34 cellular contexts compared by ENCODE assay signal in genomic region chr10:123634221-123634620, GRCh38. TPM values are rescaled to one million over a fixed set of nuclear protein-coding genes. Genes with fewer than 3 reads are reported as not detected.
"Had no signal": no experiment of that assay in that cellular context is flagged by ENCODE, and none has a peak within 500 bp of the region (broad histone marks: within the 10 kb centered on the region; RNA-seq: fewer than 3 reads in every experiment).

No MANE protein-coding gene starts in this region.

- H3K27me3 ChIP-seq: adrenal gland, body of pancreas had no signal

- H3K27ac Mint-ChIP-seq: activated B cell treated with CpG ODN at 0.5 μM for 24 hours; activated CD8-positive, alpha-beta T cell treated with anti-CD3 and anti-CD28 coated beads for 36 hours; activated naive CD4-positive, alpha-beta T cell treated with anti-CD3 and anti-CD28 coated beads, Interleukin-2, amount 50 U/mL, for 24 hours; activated naive CD8-positive, alpha-beta T cell treated with anti-CD3 and anti-CD28 coated beads for 36 hours; activated naive CD8-positive, alpha-beta T cell treated with anti-CD3 and anti-CD28 coated beads, Interleukin-2, amount 50 U/mL, for 24 hours; activated T-helper 17 cell treated with anti-CD3 and anti-CD28 coated beads, Interleukin-2, amount 50 U/mL, for 72 hours; T-helper 17 cell; T-helper 2 cell treated with Interferon-gamma antibody and Interleukin-4, amounts not matched to agents 5 μg/mL and 100 μg/mL, for 36 hours had no signal

- H3K4me1 Mint-ChIP-seq: activated B cell treated with CpG ODN at 0.5 μM for 24 hours; activated naive CD4-positive, alpha-beta T cell treated with anti-CD3 and anti-CD28 coated beads, Interleukin-2, amount 50 U/mL, for 24 hours; activated naive CD8-positive, alpha-beta T cell treated with anti-CD3 and anti-CD28 coated beads for 36 hours; activated naive CD8-positive, alpha-beta T cell treated with anti-CD3 and anti-CD28 coated beads, Interleukin-2, amount 50 U/mL, for 24 hours; activated T-helper 17 cell treated with anti-CD3 and anti-CD28 coated beads, Interleukin-2, amount 50 U/mL, for 72 hours; T-helper 17 cell had no signal

- H3K4me3 Mint-ChIP-seq: activated B cell treated with CpG ODN at 0.5 μM for 24 hours; activated CD8-positive, alpha-beta T cell treated with anti-CD3 and anti-CD28 coated beads for 36 hours; activated naive CD4-positive, alpha-beta T cell treated with anti-CD3 and anti-CD28 coated beads, Interleukin-2, amount 50 U/mL, for 24 hours; activated naive CD8-positive, alpha-beta T cell treated with anti-CD3 and anti-CD28 coated beads for 36 hours; activated naive CD8-positive, alpha-beta T cell treated with anti-CD3 and anti-CD28 coated beads, Interleukin-2, amount 50 U/mL, for 24 hours; activated T-cell treated with anti-CD3 and anti-CD28 coated beads, Interleukin-2, amount 50 U/mL, for 4 hours; activated T-helper 17 cell treated with anti-CD3 and anti-CD28 coated beads, Interleukin-2, amount 50 U/mL, for 72 hours; T-helper 17 cell; T-helper 2 cell treated with Interferon-gamma antibody and Interleukin-4, amounts not matched to agents 5 μg/mL and 100 μg/mL, for 36 hours had no signal

- DNase-seq: activated B cell treated with CpG ODN at 0.5 μM for 24 hours; activated CD4-positive, alpha-beta T cell treated with anti-CD3 and anti-CD28 coated beads for 48 hours; activated CD4-positive, alpha-beta T cell treated with anti-CD3 and anti-CD28 coated beads, Interleukin-2, amount 50 U/mL, for 1 hour; activated CD4-positive, alpha-beta T cell treated with anti-CD3 and anti-CD28 coated beads, Interleukin-2, amount 50 U/mL, for 48 hours; activated CD8-positive, alpha-beta memory T cell treated with anti-CD3 and anti-CD28 coated beads for 24 hours; activated CD8-positive, alpha-beta T cell treated with anti-CD3 and anti-CD28 coated beads for 36 hours; activated effector memory CD4-positive, alpha-beta T cell treated with Interleukin-2 at 50 U/mL for 16 hours; activated gamma-delta T cell treated with Interleukin-2 at 50 U/mL for 16 hours; activated naive CD4-positive, alpha-beta T cell treated with Interleukin-2 at 50 U/mL for 16 hours; activated naive CD8-positive, alpha-beta T cell treated with anti-CD3 and anti-CD28 coated beads for 36 hours; activated naive CD8-positive, alpha-beta T cell treated with anti-CD3 and anti-CD28 coated beads, Interleukin-2, amount 50 U/mL, for 24 hours; activated T-cell treated with anti-CD3 and anti-CD28 coated beads, Interleukin-2, amount 50 U/mL, for 4 hours; amygdala; aorta; body of pancreas; caudate nucleus; effector memory CD4-positive, alpha-beta T cell; erythroblast; esophagus squamous epithelium; foreskin melanocyte; T-helper 1 cell; T-helper 17 cell; T1000; WERI-Rb-1 had no signal

- H3K9me3 ChIP-seq: adrenal gland, esophagus squamous epithelium had no signal

- H3K36me3 Mint-ChIP-seq: activated naive CD4-positive, alpha-beta T cell treated with anti-CD3 and anti-CD28 coated beads, Interleukin-2, amount 50 U/mL, for 24 hours; activated naive CD8-positive, alpha-beta T cell treated with anti-CD3 and anti-CD28 coated beads for 36 hours had no signal

- H3K4me1 ChIP-seq: adrenal gland, body of pancreas, esophagus squamous epithelium, gastroesophageal sphincter had no signal

- H3K36me3 ChIP-seq: adrenal gland, esophagus squamous epithelium, gastroesophageal sphincter, WERI-Rb-1 had no signal

- H3K4me3 ChIP-seq: adrenal gland, body of pancreas, esophagus squamous epithelium, gastroesophageal sphincter had no signal

- H3K27ac ChIP-seq: adrenal gland, body of pancreas, esophagus squamous epithelium, gastroesophageal sphincter, WERI-Rb-1 had no signal

- H3K9me3 Mint-ChIP-seq: activated B cell treated with CpG ODN at 0.5 μM for 24 hours; activated CD8-positive, alpha-beta T cell treated with anti-CD3 and anti-CD28 coated beads for 36 hours; activated naive CD4-positive, alpha-beta T cell treated with anti-CD3 and anti-CD28 coated beads, Interleukin-2, amount 50 U/mL, for 24 hours; activated naive CD8-positive, alpha-beta T cell treated with anti-CD3 and anti-CD28 coated beads for 36 hours; activated naive CD8-positive, alpha-beta T cell treated with anti-CD3 and anti-CD28 coated beads, Interleukin-2, amount 50 U/mL, for 24 hours; activated T-cell treated with anti-CD3 and anti-CD28 coated beads, Interleukin-2, amount 50 U/mL, for 4 hours; activated T-helper 17 cell treated with anti-CD3 and anti-CD28 coated beads, Interleukin-2, amount 50 U/mL, for 72 hours; T-helper 2 cell treated with Interferon-gamma antibody and Interleukin-4, amounts not matched to agents 5 μg/mL and 100 μg/mL, for 36 hours had no signal

RNA-seq across cellular contexts. Expression of gene GPR26, which starts 31.9 kb away (rescaled TPM):
- total RNA-seq: activated B cell treated with CpG ODN at 0.5 μM for 24 hours; activated CD8-positive, alpha-beta T cell treated with anti-CD3 and anti-CD28 coated beads for 36 hours; activated naive CD8-positive, alpha-beta T cell treated with anti-CD3 and anti-CD28 coated beads for 36 hours; activated T-cell treated with anti-CD3 and anti-CD28 coated beads, Interleukin-2, amount 50 U/mL, for 4 hours; activated T-helper 17 cell treated with anti-CD3 and anti-CD28 coated beads, Interleukin-2, amount 50 U/mL, for 72 hours; adrenal gland; aorta; body of pancreas; chondrocyte; dermis microvascular lymphatic vessel endothelial cell; esophagus squamous epithelium; fibroblast of lung; fibroblast of villous mesenchyme; glomerular endothelial cell; T-helper 17 cell had no signal
- polyA plus RNA-seq: adrenal gland, aorta, fibroblast of lung had no signal
